Comparison of ENCODE assay signal across 1 cellular context in the genomic region with DNA sequence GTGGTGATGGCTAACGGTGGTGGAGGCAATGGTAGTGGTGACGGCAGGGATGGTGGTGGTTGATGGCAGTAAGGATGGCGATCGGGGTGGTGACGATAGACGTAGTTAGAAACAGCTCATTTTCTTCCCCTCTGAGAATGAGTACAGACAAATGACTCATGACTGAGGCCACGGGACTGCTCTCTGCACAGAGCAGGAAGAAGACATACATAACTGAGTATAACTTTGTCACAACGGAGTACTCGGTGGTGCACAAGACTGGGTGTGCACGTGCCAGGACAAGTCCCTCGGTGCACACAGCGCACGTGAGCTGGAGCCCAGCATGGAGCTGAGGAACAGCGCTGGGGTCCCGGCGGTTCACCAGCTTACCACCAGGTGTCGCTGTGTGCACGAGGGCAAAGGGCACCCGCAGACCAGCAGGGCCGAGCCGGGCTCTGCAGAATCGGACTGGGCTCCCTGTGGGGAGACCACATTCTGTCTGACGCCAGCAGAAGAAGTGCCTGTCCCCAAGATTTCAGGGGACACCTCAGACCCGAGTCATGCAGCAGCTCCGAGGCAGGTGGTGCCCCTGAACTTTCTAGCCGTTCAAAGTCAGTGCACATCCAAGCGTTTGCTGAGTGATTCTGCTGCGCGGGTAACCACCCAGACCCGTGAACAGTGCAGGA.
TF ChIP-seq lines count a peak whose summit lies in the region.

No MANE protein-coding gene starts in this region.

TF ChIP-seq in HepG2, 621 proteins besides CTCF, POLR2A, EP300 and RAD21 (continued from another document and continues in another):
- TF ChIP-seq, protein P1, sequence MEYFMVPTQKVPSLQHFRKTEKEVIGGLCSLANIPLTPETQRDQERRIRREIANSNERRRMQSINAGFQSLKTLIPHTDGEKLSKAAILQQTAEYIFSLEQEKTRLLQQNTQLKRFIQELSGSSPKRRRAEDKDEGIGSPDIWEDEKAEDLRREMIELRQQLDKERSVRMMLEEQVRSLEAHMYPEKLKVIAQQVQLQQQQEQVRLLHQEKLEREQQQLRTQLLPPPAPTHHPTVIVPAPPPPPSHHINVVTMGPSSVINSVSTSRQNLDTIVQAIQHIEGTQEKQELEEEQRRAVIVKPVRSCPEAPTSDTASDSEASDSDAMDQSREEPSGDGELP (IDR thresholded peaks at IDR 0.05; ENCODE audit: borderline replicate concordance, low read depth) = no peak
- TF ChIP-seq JUN (CRISPR knock-in tag; IDR thresholded peaks at IDR 0.05) (0 out of 2 replicates have a peak, but pooled peaks have one; percentile 40), ARNT2 (CRISPR knock-in tag; IDR thresholded peaks at IDR 0.05; ENCODE audit: low read depth) (peak; percentile 63; the same call in 1 of the 2 replicates), ZNF543 (CRISPR knock-in tag; IDR thresholded peaks at IDR 0.05) (0 out of 2 replicates have a peak, but pooled peaks have one; percentile 67), GZF1 (CRISPR knock-in tag; IDR thresholded peaks at IDR 0.05) (no peak), ATM (IDR thresholded peaks at IDR 0.05; ENCODE audit: borderline replicate concordance) (no peak), HNRNPK (IDR thresholded peaks at IDR 0.05; ENCODE audit: low read depth, low read length, poor library complexity, severe bottlenecking) (no peak), RELA (CRISPR knock-in tag; IDR thresholded peaks at IDR 0.05) (no peak), HNRNPLL (IDR thresholded peaks at IDR 0.05; ENCODE audit: low read depth, low read length, poor library complexity, severe bottlenecking) (peak; percentile 42), MED1 (CRISPR knock-in tag; IDR thresholded peaks at IDR 0.05) (0 out of 2 replicates have a peak, but pooled peaks have one; percentile 27), ZNF672 (CRISPR knock-in tag; IDR thresholded peaks at IDR 0.05) (no peak), JUNB (CRISPR knock-in tag; IDR thresholded peaks at IDR 0.05; ENCODE audit: borderline replicate concordance) (no peak), NR2F2 (IDR thresholded peaks at IDR 0.05; ENCODE audit: borderline replicate concordance, low read depth) (peak; percentile 38; the same call in 1 of the 2 replicates), GFI1 (CRISPR knock-in tag; IDR thresholded peaks at IDR 0.05; ENCODE audit: borderline replicate concordance) (no peak), ZNF232 (CRISPR knock-in tag; IDR thresholded peaks at IDR 0.05; ENCODE audit: borderline replicate concordance) (0 out of 2 replicates have a peak, but pooled peaks have one; percentile 28), ATF7-NPFF (CRISPR knock-in tag; IDR thresholded peaks at IDR 0.05; ENCODE audit: low read depth) (peak; percentile 78; the same call in 1 of the 2 replicates), MAZ (IDR thresholded peaks at IDR 0.05; ENCODE audit: borderline replicate concordance, low read depth, low read length) (no peak), MAZ (CRISPR knock-in tag; IDR thresholded peaks at IDR 0.05; ENCODE audit: low read depth) (no peak), ZNF251 (CRISPR knock-in tag; IDR thresholded peaks at IDR 0.05) (peak; percentile 38; the same call in 1 of the 2 replicates), YY1 (IDR thresholded peaks at IDR 0.05; ENCODE audit: insufficient read depth, insufficient replicate concordance, low read depth, low read length) (peak; percentile 19), ZNF772 (CRISPR knock-in tag; IDR thresholded peaks at IDR 0.05) (peak; percentile 54; the same call in 1 of the 2 replicates), ZNF33B (CRISPR knock-in tag; IDR thresholded peaks at IDR 0.05) (no peak), MTF2 (CRISPR knock-in tag; IDR thresholded peaks at IDR 0.05; ENCODE audit: borderline replicate concordance) (no peak), ATAD3A (CRISPR knock-in tag; IDR thresholded peaks at IDR 0.05) (no peak), ZSCAN25 (CRISPR knock-in tag; IDR thresholded peaks at IDR 0.05) (no peak), ZBTB7B (CRISPR knock-in tag; IDR thresholded peaks at IDR 0.05) (0 out of 2 replicates have a peak, but pooled peaks have one; percentile 23), HCFC1 (IDR thresholded peaks at IDR 0.05; ENCODE audit: low read depth, low read length) (no peak), CHD2 (IDR thresholded peaks at IDR 0.05; ENCODE audit: low read depth, low read length) (no peak), KDM4B (CRISPR knock-in tag; IDR thresholded peaks at IDR 0.05) (no peak), ADNP (CRISPR knock-in tag; IDR thresholded peaks at IDR 0.05) (no peak), ATF1 (CRISPR knock-in tag; IDR thresholded peaks at IDR 0.05) (no peak)
- TF ChIP-seq, protein P2, sequence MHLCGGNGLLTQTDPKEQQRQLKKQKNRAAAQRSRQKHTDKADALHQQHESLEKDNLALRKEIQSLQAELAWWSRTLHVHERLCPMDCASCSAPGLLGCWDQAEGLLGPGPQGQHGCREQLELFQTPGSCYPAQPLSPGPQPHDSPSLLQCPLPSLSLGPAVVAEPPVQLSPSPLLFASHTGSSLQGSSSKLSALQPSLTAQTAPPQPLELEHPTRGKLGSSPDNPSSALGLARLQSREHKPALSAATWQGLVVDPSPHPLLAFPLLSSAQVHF (CRISPR knock-in tag; IDR thresholded peaks at IDR 0.05) = no peak
- TF ChIP-seq, protein P3, sequence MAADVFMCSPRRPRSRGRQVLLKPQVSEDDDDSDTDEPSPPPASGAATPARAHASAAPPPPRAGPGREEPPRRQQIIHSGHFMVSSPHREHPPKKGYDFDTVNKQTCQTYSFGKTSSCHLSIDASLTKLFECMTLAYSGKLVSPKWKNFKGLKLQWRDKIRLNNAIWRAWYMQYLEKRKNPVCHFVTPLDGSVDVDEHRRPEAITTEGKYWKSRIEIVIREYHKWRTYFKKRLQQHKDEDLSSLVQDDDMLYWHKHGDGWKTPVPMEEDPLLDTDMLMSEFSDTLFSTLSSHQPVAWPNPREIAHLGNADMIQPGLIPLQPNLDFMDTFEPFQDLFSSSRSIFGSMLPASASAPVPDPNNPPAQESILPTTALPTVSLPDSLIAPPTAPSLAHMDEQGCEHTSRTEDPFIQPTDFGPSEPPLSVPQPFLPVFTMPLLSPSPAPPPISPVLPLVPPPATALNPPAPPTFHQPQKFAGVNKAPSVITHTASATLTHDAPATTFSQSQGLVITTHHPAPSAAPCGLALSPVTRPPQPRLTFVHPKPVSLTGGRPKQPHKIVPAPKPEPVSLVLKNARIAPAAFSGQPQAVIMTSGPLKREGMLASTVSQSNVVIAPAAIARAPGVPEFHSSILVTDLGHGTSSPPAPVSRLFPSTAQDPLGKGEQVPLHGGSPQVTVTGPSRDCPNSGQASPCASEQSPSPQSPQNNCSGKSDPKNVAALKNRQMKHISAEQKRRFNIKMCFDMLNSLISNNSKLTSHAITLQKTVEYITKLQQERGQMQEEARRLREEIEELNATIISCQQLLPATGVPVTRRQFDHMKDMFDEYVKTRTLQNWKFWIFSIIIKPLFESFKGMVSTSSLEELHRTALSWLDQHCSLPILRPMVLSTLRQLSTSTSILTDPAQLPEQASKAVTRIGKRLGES (CRISPR knock-in tag; IDR thresholded peaks at IDR 0.05; ENCODE audit: borderline replicate concordance) = no peak
- TF ChIP-seq, protein P4, sequence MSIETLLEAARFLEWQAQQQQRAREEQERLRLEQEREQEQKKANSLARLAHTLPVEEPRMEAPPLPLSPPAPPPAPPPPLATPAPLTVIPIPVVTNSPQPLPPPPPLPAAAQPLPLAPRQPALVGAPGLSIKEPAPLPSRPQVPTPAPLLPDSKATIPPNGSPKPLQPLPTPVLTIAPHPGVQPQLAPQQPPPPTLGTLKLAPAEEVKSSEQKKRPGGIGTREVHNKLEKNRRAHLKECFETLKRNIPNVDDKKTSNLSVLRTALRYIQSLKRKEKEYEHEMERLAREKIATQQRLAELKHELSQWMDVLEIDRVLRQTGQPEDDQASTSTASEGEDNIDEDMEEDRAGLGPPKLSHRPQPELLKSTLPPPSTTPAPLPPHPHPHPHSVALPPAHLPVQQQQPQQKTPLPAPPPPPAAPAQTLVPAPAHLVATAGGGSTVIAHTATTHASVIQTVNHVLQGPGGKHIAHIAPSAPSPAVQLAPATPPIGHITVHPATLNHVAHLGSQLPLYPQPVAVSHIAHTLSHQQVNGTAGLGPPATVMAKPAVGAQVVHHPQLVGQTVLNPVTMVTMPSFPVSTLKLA (IDR thresholded peaks at IDR 0.05) = no peak
- TF ChIP-seq, protein P5, sequence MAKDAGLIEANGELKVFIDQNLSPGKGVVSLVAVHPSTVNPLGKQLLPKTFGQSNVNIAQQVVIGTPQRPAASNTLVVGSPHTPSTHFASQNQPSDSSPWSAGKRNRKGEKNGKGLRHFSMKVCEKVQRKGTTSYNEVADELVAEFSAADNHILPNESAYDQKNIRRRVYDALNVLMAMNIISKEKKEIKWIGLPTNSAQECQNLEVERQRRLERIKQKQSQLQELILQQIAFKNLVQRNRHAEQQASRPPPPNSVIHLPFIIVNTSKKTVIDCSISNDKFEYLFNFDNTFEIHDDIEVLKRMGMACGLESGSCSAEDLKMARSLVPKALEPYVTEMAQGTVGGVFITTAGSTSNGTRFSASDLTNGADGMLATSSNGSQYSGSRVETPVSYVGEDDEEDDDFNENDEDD (CRISPR knock-in tag; IDR thresholded peaks at IDR 0.05; ENCODE audit: borderline replicate concordance) = peak; percentile 72; the same call in 1 of the 2 replicates
- TF ChIP-seq, protein P6, sequence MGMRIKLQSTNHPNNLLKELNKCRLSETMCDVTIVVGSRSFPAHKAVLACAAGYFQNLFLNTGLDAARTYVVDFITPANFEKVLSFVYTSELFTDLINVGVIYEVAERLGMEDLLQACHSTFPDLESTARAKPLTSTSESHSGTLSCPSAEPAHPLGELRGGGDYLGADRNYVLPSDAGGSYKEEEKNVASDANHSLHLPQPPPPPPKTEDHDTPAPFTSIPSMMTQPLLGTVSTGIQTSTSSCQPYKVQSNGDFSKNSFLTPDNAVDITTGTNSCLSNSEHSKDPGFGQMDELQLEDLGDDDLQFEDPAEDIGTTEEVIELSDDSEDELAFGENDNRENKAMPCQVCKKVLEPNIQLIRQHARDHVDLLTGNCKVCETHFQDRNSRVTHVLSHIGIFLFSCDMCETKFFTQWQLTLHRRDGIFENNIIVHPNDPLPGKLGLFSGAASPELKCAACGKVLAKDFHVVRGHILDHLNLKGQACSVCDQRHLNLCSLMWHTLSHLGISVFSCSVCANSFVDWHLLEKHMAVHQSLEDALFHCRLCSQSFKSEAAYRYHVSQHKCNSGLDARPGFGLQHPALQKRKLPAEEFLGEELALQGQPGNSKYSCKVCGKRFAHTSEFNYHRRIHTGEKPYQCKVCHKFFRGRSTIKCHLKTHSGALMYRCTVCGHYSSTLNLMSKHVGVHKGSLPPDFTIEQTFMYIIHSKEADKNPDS (CRISPR knock-in tag; IDR thresholded peaks at IDR 0.05) = no peak
- TF ChIP-seq, protein P7, sequence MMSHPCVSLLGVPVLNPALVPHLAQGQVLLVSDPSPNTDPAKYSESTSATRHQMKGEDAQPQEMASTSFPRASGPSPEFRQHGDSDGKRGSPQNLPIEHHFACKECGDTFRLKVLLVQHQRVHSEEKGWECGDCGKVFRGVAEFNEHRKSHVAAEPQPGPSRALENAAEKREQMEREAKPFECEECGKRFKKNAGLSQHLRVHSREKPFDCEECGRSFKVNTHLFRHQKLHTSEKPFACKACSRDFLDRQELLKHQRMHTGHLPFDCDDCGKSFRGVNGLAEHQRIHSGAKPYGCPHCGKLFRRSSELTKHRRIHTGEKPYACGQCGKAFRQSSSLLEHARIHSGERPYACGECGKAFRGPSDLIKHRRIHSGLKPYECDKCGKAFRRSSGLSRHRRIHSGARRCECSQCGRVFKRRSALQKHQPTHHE (CRISPR knock-in tag; IDR thresholded peaks at IDR 0.05; ENCODE audit: borderline replicate concordance) = no peak
- TF ChIP-seq, protein P8, sequence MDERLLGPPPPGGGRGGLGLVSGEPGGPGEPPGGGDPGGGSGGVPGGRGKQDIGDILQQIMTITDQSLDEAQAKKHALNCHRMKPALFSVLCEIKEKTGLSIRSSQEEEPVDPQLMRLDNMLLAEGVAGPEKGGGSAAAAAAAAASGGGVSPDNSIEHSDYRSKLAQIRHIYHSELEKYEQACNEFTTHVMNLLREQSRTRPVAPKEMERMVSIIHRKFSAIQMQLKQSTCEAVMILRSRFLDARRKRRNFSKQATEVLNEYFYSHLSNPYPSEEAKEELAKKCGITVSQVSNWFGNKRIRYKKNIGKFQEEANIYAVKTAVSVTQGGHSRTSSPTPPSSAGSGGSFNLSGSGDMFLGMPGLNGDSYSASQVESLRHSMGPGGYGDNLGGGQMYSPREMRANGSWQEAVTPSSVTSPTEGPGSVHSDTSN (CRISPR knock-in tag; IDR thresholded peaks at IDR 0.05) = no peak
- TF ChIP-seq, protein P9, sequence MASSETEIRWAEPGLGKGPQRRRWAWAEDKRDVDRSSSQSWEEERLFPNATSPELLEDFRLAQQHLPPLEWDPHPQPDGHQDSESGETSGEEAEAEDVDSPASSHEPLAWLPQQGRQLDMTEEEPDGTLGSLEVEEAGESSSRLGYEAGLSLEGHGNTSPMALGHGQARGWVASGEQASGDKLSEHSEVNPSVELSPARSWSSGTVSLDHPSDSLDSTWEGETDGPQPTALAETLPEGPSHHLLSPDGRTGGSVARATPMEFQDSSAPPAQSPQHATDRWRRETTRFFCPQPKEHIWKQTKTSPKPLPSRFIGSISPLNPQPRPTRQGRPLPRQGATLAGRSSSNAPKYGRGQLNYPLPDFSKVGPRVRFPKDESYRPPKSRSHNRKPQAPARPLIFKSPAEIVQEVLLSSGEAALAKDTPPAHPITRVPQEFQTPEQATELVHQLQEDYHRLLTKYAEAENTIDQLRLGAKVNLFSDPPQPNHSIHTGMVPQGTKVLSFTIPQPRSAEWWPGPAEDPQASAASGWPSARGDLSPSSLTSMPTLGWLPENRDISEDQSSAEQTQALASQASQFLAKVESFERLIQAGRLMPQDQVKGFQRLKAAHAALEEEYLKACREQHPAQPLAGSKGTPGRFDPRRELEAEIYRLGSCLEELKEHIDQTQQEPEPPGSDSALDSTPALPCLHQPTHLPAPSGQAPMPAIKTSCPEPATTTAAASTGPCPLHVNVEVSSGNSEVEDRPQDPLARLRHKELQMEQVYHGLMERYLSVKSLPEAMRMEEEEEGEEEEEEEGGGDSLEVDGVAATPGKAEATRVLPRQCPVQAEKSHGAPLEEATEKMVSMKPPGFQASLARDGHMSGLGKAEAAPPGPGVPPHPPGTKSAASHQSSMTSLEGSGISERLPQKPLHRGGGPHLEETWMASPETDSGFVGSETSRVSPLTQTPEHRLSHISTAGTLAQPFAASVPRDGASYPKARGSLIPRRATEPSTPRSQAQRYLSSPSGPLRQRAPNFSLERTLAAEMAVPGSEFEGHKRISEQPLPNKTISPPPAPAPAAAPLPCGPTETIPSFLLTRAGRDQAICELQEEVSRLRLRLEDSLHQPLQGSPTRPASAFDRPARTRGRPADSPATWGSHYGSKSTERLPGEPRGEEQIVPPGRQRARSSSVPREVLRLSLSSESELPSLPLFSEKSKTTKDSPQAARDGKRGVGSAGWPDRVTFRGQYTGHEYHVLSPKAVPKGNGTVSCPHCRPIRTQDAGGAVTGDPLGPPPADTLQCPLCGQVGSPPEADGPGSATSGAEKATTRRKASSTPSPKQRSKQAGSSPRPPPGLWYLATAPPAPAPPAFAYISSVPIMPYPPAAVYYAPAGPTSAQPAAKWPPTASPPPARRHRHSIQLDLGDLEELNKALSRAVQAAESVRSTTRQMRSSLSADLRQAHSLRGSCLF (CRISPR knock-in tag; IDR thresholded peaks at IDR 0.05; ENCODE audit: borderline replicate concordance) = no peak
- TF ChIP-seq, protein P10, sequence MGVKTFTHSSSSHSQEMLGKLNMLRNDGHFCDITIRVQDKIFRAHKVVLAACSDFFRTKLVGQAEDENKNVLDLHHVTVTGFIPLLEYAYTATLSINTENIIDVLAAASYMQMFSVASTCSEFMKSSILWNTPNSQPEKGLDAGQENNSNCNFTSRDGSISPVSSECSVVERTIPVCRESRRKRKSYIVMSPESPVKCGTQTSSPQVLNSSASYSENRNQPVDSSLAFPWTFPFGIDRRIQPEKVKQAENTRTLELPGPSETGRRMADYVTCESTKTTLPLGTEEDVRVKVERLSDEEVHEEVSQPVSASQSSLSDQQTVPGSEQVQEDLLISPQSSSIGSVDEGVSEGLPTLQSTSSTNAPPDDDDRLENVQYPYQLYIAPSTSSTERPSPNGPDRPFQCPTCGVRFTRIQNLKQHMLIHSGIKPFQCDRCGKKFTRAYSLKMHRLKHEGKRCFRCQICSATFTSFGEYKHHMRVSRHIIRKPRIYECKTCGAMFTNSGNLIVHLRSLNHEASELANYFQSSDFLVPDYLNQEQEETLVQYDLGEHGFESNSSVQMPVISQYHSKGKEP (CRISPR knock-in tag; IDR thresholded peaks at IDR 0.05) = no peak
